9 cellular contexts compared by ENCODE assay signal in the genomic region with DNA sequence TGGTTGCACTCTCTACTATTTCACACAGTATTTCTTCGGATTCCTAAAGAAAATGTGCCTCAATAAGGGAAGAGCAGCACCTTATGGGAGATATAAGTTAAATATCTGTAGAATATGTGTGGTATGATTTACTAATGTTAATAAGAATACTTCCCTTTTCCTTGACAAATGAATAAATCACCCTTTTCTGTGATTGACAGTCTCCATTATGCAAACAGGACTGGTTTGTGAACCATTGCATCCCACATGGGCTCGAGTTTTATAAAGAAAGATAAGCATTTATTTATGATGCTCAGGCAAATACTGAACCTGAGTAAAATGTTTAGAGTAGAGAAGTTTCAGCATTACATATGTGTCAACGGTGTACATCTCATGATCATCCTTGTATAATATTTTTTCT.
"Had no signal": no experiment of that assay in that cellular context is flagged by ENCODE, and none has a peak within 500 bp of the region (broad histone marks: within the 10 kb centered on the region; RNA-seq: fewer than 3 reads in every experiment).

No MANE protein-coding gene starts in this region.

- DNase-seq: GM23248, GOT3, H7, HFFc6, IMR-90, KBM-7 had no signal

- H3K4me3 Mint-ChIP-seq: HFFc6 had no signal

- H3K36me3 ChIP-seq: HAP-1 had no signal

- H3K27ac ChIP-seq: GM23248 had no signal

- H3K4me3 ChIP-seq: GM23248, HAP-1 had no signal

- H3K9me3 ChIP-seq: HAP-1 had no signal

- FAIRE-seq: HTR-8/SVneo had no signal

- H2AFZ ChIP-seq: GM23248 had no signal

- H3K9ac ChIP-seq: GM23248 had no signal

- H3K27ac Mint-ChIP-seq: HFFc6 had no signal

- H3K4me1 ChIP-seq: HAP-1 had no signal

- ATAC-seq: HCT116 had no signal
